Comparison of ENCODE assay signal across 8 cellular contexts in genomic region chr6:37257634-37258404, GRCh38. TPM values are rescaled to one million over a fixed set of nuclear protein-coding genes. Genes with fewer than 3 reads are reported as not detected.
DNase-seq lines count a peak whose midpoint lies in the region; ATAC-seq and TF ChIP-seq lines count a peak whose summit lies in the region.

Gene TBC1D22B, plus strand, starts transcription at chr6:37257772. Its CDS starts 146 bp downstream, at chr6:37257918.
Gene TMEM217, minus strand, starts transcription at chr6:37258144. Its CDS starts 39,114 bp downstream, at chr6:37219030.

- TF ChIP-seq POLR2A in erythroblast (IDR thresholded peaks at IDR 0.05; ENCODE audit: low read length), result peak; percentile 89

- no peaks in the 10 kb centered on the region for H3K27me3 Mint-ChIP-seq in activated T-cell treated with anti-CD3 and anti-CD28 coated beads, Interleukin-2, amount 50 U/mL, for 4 hours (ENCODE audit: low read depth)

- H3K36me3 ChIP-seq in PC-9 (ENCODE audit: low read depth) (no peaks in the 10 kb centered on the region), mucosa of stomach (ENCODE audit: control insufficient read depth, insufficient read depth, low read length) (no peaks in the 10 kb centered on the region)

- peaks cover 10% of the 10 kb centered on the region; the same call in 1 of the 2 replicates for H3F3A ChIP-seq in PC-9 (ENCODE audit: insufficient read depth, low read depth)

- H3K4me3 ChIP-seq in PC-9, result peak within 1 kb of the TSS; percentile 95
- H3K4me3 ChIP-seq in mucosa of stomach (ENCODE audit: low read length), result peak within 1 kb of the TSS; percentile 99

- TSS peak; percentile 49 for BruUV-seq in PC-9 (replicated peaks; lab: Mats Ljungman, UMichigan)

- H3K79me2 ChIP-seq in PC-9 (ENCODE audit: low read depth), result peaks cover 49% of the 10 kb centered on the region

- H3K4me1 ChIP-seq in PC-9 (replicated peaks; ENCODE audit: insufficient read depth) (peaks cover 25% of the 10 kb centered on the region; the same call in 1 of the 2 replicates), mucosa of stomach (ENCODE audit: control insufficient read depth, insufficient read depth, low read length) (peaks cover 18% of the 10 kb centered on the region)

- H3K9ac ChIP-seq in mucosa of stomach (ENCODE audit: low read length), result peak within 1 kb of the TSS; percentile 100

- intact Hi-C loops in PC-9 (cut with micrococcal nuclease; ENCODE audit: unreplicated experiment), result loop anchor here (1.0 kb wide), 1 partner anchor 36 kb away; no protein-coding TSS in a partner anchor

- peak; percentile 97 for ATAC-seq in GM21723 (IDR thresholded peaks at IDR 0.05; ENCODE audit: unreplicated experiment)
- ATAC-seq in activated T-cell treated with anti-CD3 and anti-CD28 coated beads, Interleukin-2, amount 50 U/mL, for 4 hours, result peak; percentile 97 to 99

- peaks cover 46% of the 10 kb centered on the region for H3K4me1 Mint-ChIP-seq in activated T-cell treated with anti-CD3 and anti-CD28 coated beads, Interleukin-2, amount 50 U/mL, for 4 hours (ENCODE audit: low read depth)

- H2AFZ ChIP-seq in PC-9, result peak within 1 kb of the TSS; percentile 91

- no peaks in the 10 kb centered on the region for H3K9me3 Mint-ChIP-seq in activated T-cell treated with anti-CD3 and anti-CD28 coated beads, Interleukin-2, amount 50 U/mL, for 4 hours

- H3K9me2 ChIP-seq in PC-9 (ENCODE audit: insufficient read depth), result no peaks in the 10 kb centered on the region

- TF ChIP-seq CTCF in PC-9 (conservative IDR thresholded peaks at IDR 0.05), result no peak

- H3K36me3 Mint-ChIP-seq in activated T-cell treated with anti-CD3 and anti-CD28 coated beads, Interleukin-2, amount 50 U/mL, for 4 hours (ENCODE audit: insufficient read depth), result no peaks in the 10 kb centered on the region

- POLR2A ChIA-PET in PC-9 (lab: Charles Lee; ENCODE audit: unreplicated experiment), result interaction anchor here (0.5 to 1.2 kb wide), 9 partner anchors 15 to 1446 kb away, joined by 3 to 23 read pairs (median 5); partner anchors contain the start of gene MAPK14

- in situ Hi-C loops in KBM-7 (cut with MboI; ENCODE audit: low pct_unique_long_range_greater_than_20kb, low sequenced_read_pairs), result no loop called here

- H3K9me3 ChIP-seq in PC-9 (ENCODE audit: insufficient read depth, low read depth) (no peaks in the 10 kb centered on the region), mucosa of stomach (ENCODE audit: control insufficient read depth, low read length) (no peaks in the 10 kb centered on the region)

- peak within 1 kb of the TSS; percentile 75 for H3K27ac ChIP-seq in PC-9

- no peaks in the 10 kb centered on the region for H4K20me1 ChIP-seq in PC-9 (ENCODE audit: insufficient read depth)

- peak within 1 kb of the TSS; percentile 95 for H3K4me3 Mint-ChIP-seq in activated T-cell treated with anti-CD3 and anti-CD28 coated beads, Interleukin-2, amount 50 U/mL, for 4 hours

- CTCF ChIA-PET in PC-9 (lab: Charles Lee), result interaction anchor here (0.5 to 1.3 kb wide), 5 partner anchors 15 to 476 kb away, joined by 3 to 4 read pairs (median 4); no protein-coding TSS in a partner anchor

- DNase-seq in DMS53 (lab: John Stamatoyannopoulos, UW), result peak; percentile 97
- DNase-seq in KBM-7, result peak; percentile 93
- DNase-seq in PC-9, result peak; percentile 57 to 97
- DNase-seq in activated T-cell treated with anti-CD3 and anti-CD28 coated beads, Interleukin-2, amount 50 U/mL, for 4 hours, result peak; percentile 93
- peak; percentile 95 to 97 for DNase-seq in erythroblast (lab: John Stamatoyannopoulos, UW)
- DNase-seq in stimulated activated CD8-positive, alpha-beta memory T cell treated with anti-CD3 and anti-CD28 coated beads, Interleukin-4, amount 100 ng/mL, for 48 hours, result peak; percentile 98

- peak within 1 kb of the TSS; percentile 100 for H3K4me2 ChIP-seq in PC-9

- no peaks in the 10 kb centered on the region for H3K27me3 ChIP-seq in PC-9 (ENCODE audit: insufficient read depth, low read depth)
- H3K27me3 ChIP-seq in mucosa of stomach (ENCODE audit: control insufficient read depth, insufficient read depth, low read length), result no peaks in the 10 kb centered on the region

RNA-seq across cellular contexts. Expression of gene TBC1D22B, which starts in this region (rescaled TPM):
- 10.4 and 14.6 TPM in 2 replicates for total RNA-seq in PC-9 (2021)
- 10 to 100 TPM; 13.0 to 13.5 (median 13.2) TPM for total RNA-seq in activated T-cell treated with anti-CD3 and anti-CD28 coated beads, Interleukin-2, amount 50 U/mL, for 4 hours

RNA-seq across cellular contexts. Expression of gene TMEM217, which starts in this region (rescaled TPM):
- 4.9 and 5.3 TPM in 2 replicates for total RNA-seq in PC-9 (2021)
- total RNA-seq in activated T-cell treated with anti-CD3 and anti-CD28 coated beads, Interleukin-2, amount 50 U/mL, for 4 hours, result 1 to 10 TPM; 2.3 to 4.2 (median 2.8) TPM

Comparison
In these comparisons a context has a peak if more than half of its experiments do, and no peak if none do; other contexts are left out.
1. Peak in every context shown above with its lines: DNase-seq, ATAC-seq, H3K4me3 ChIP-seq and H3K27ac ChIP-seq.